ENCODE assay signal across 16 cellular contexts in the genomic region with DNA sequence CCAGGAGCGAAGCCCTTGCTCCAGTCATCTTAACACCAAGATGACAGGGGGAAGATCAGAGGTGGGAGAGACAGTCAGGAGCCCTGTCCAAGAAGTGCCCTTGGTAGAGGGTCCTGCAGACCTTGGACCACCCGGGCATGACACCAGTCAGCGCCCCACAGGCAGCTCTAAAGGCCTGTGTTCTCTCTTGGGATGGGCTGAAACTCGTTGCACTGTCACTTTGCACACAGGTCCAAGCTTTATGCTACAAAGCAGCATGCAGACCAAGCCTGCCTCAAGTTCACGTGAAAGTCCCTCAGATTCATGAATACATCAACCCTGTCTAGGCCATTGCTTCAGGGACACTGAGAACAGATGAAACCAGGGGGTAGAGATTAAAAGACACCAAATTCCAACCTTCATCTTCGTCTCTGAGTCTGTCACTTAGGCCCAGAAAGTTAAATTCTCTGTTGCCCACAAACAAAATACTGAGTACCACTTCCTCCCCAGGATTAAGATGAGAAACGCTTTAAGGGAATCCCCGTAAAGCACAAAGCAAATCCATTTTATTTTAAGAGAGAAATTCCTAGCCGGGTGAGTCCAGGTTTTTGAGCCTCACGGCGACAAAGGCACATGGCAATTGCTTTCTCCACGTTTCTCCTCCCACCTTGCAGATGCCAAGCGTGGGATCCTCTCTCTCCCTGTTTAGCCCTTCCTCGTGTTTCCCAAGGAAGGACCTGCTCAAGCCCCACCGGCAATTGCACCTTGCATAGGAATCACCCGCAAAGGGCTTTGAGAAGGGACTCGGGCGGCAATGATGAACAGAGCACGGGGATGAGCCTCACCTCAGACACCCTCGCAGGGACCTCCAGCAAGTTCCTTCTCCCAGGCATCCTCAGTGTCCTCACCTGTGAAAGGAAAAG.
DNase-seq lines count a peak whose midpoint lies in the region; ATAC-seq and TF ChIP-seq lines count a peak whose summit lies in the region.
"Had no signal": no experiment of that assay in that cellular context is flagged by ENCODE, and none has a peak within 500 bp of the region (broad histone marks: within the 10 kb centered on the region; RNA-seq: fewer than 3 reads in every experiment).

No MANE protein-coding gene starts in this region.

- H3K9me3 ChIP-seq in AG04450 (ENCODE audit: control insufficient read depth, insufficient read depth, low read length) (peaks cover 4% of the 10 kb centered on the region), OCI-LY7 (ENCODE audit: low read length) (0 out of 2 replicates have a peak, but pooled peaks cover 8% of the 10 kb centered on the region), gastroesophageal sphincter (no peaks in the 10 kb centered on the region)
- H3K9me3 ChIP-seq: left lung, thoracic aorta had no signal

- H3K27ac Mint-ChIP-seq in activated naive CD8-positive, alpha-beta T cell treated with anti-CD3 and anti-CD28 coated beads for 36 hours, result no peak overlapping the region

- no peaks in the 10 kb centered on the region; the same call in 1 of the 2 replicates for H3K36me3 ChIP-seq in OCI-LY7 (ENCODE audit: insufficient read depth, low read length)
- H3K36me3 ChIP-seq in gastroesophageal sphincter, result no peaks in the 10 kb centered on the region
- H3K36me3 ChIP-seq: left lung, thoracic aorta had no signal

- intact Hi-C loops in OCI-LY7 (cut with micrococcal nuclease; ENCODE audit: unreplicated experiment), result no loop called here

- no peak for DNase-seq in AG04450 (ENCODE audit: low read depth, low spot score)
- no peak for DNase-seq in OCI-LY7 (ENCODE audit: low spot score)
- no peak for DNase-seq in activated naive CD8-positive, alpha-beta T cell treated with anti-CD3 and anti-CD28 coated beads for 36 hours
- DNase-seq in foreskin fibroblast, result no peak
- DNase-seq in inferior parietal cortex (ENCODE audit: extremely low spot score), result no peak
- DNase-seq: activated CD4-positive, CD25-positive, alpha-beta regulatory T cell; activated gamma-delta T cell treated with Interleukin-2 at 50 U/mL for 16 hours; cerebellar nuclear complex; GF-D8; left lung; NCI-H2171 treated with DMSO at 0.1 percent for 48 hours had no signal

- H3K4me3 ChIP-seq in AG04450 (ENCODE audit: low read depth, low read length) (no peak overlapping the region), OCI-LY7 (ENCODE audit: low read depth, low read length, poor library complexity, severe bottlenecking) (no peak overlapping the region), foreskin fibroblast (ENCODE audit: low read depth in 1 of 2, low read length in 2 of 2) (no peak overlapping the region), gastroesophageal sphincter (no peak overlapping the region)
- H3K4me3 ChIP-seq: left lung, thoracic aorta had no signal

- no peak overlapping the region for H3K4me3 Mint-ChIP-seq in activated naive CD8-positive, alpha-beta T cell treated with anti-CD3 and anti-CD28 coated beads for 36 hours

- POLR2A ChIA-PET in AG04450 (lab: Yijun Ruan, JAX), result interaction anchor here (1.4 to 4.5 kb wide), 3 partner anchors 27 to 75 kb away, joined by 7 to 32 read pairs (median 11); a partner anchor contains a TSS
- POLR2A ChIA-PET in OCI-LY7 (lab: Charles Lee), result interaction anchor here (0.9 to 1.0 kb wide), 2 partner anchors 31 to 34 kb away, joined by 3 to 4 read pairs; no protein-coding TSS in a partner anchor

- CTCF ChIA-PET in AG04450 (lab: Charles Lee) (no interaction called here), OCI-LY7 (lab: Charles Lee; ENCODE audit: unreplicated experiment) (no interaction called here)

- ATAC-seq in GM19438 (IDR thresholded peaks at IDR 0.05; ENCODE audit: low read depth, unreplicated experiment) (peak; percentile 12), HG02884 (IDR thresholded peaks at IDR 0.05; ENCODE audit: unreplicated experiment) (peak; percentile 3), gastroesophageal sphincter (no peak)
- ATAC-seq: left lung had no signal

- peaks cover 13% of the 10 kb centered on the region for H3K4me1 ChIP-seq in OCI-LY7 (ENCODE audit: insufficient read depth, low read length, poor library complexity, severe bottlenecking)
- H3K4me1 ChIP-seq in gastroesophageal sphincter, result no peaks in the 10 kb centered on the region
- H3K4me1 ChIP-seq: parathyroid adenoma had no signal

- H3K4me1 Mint-ChIP-seq in activated naive CD8-positive, alpha-beta T cell treated with anti-CD3 and anti-CD28 coated beads for 36 hours, result peaks cover 16% of the 10 kb centered on the region

- no peaks in the 10 kb centered on the region for H3K27me3 ChIP-seq in AG04450 (ENCODE audit: control insufficient read depth, insufficient read depth, low read length)
- no peaks in the 10 kb centered on the region for H3K27me3 ChIP-seq in gastroesophageal sphincter
- H3K27me3 ChIP-seq: left lung had no signal

- no peaks in the 10 kb centered on the region for H4K20me1 ChIP-seq in OCI-LY7 (ENCODE audit: insufficient read depth, low read length)

- no peaks in the 10 kb centered on the region for H3K27me3 Mint-ChIP-seq in activated naive CD8-positive, alpha-beta T cell treated with anti-CD3 and anti-CD28 coated beads for 36 hours

- no peak for TF ChIP-seq POLR2A in gastroesophageal sphincter (IDR thresholded peaks at IDR 0.05)

- no peaks in the 10 kb centered on the region for H3K9me2 ChIP-seq in OCI-LY7 (ENCODE audit: insufficient read depth, low read length)

- no peak for TF ChIP-seq EP300 in gastroesophageal sphincter (IDR thresholded peaks at IDR 0.05)

- no peaks in the 10 kb centered on the region for H3K79me2 ChIP-seq in OCI-LY7 (ENCODE audit: insufficient read depth, low read depth, low read length)
- H3K79me2 ChIP-seq: parathyroid adenoma had no signal

- no peak overlapping the region; the same call in 1 of the 2 replicates for H3K4me2 ChIP-seq in OCI-LY7 (ENCODE audit: low read length)

- WGBS in gastroesophageal sphincter (ENCODE audit: low coverage in 1 of 2), 2 donors, result 81 to 90% methylated on average over 6 to 8 of the region's 20 CpGs

- TF ChIP-seq CTCF in AG04450 (IDR thresholded peaks at IDR 0.05; ENCODE audit: low read depth, low read length), result no peak
- no peak for TF ChIP-seq CTCF in OCI-LY7 (conservative IDR thresholded peaks at IDR 0.05; ENCODE audit: low read length)
- TF ChIP-seq CTCF in foreskin fibroblast (IDR thresholded peaks at IDR 0.05; ENCODE audit: low read depth, low read length), result no peak
- TF ChIP-seq CTCF in gastroesophageal sphincter (IDR thresholded peaks at IDR 0.05), result no peak

- H3K36me3 Mint-ChIP-seq in activated naive CD8-positive, alpha-beta T cell treated with anti-CD3 and anti-CD28 coated beads for 36 hours, result no peaks in the 10 kb centered on the region

- H3K27ac ChIP-seq in AG04450 (ENCODE audit: low read depth, low read length), result peak overlapping the region; percentile 52
- H3K27ac ChIP-seq in OCI-LY7 (ENCODE audit: low read depth, low read length, poor library complexity, severe bottlenecking), result no peak overlapping the region
- H3K27ac ChIP-seq in gastroesophageal sphincter, result no peak overlapping the region
- H3K27ac ChIP-seq: left lung, parathyroid adenoma had no signal

- H3K9me3 Mint-ChIP-seq in activated naive CD8-positive, alpha-beta T cell treated with anti-CD3 and anti-CD28 coated beads for 36 hours, result peaks cover 9% of the 10 kb centered on the region

- H2AFZ ChIP-seq in OCI-LY7 (ENCODE audit: low read length), result peak overlapping the region; percentile 58; the same call in 1 of the 2 replicates
- H2AFZ ChIP-seq: parathyroid adenoma had no signal

- no TSS peak for BruUV-seq in OCI-LY7 (replicated peaks; lab: Mats Ljungman, UMichigan)
